2 cellular contexts compared by ENCODE assay signal in the genomic region with DNA sequence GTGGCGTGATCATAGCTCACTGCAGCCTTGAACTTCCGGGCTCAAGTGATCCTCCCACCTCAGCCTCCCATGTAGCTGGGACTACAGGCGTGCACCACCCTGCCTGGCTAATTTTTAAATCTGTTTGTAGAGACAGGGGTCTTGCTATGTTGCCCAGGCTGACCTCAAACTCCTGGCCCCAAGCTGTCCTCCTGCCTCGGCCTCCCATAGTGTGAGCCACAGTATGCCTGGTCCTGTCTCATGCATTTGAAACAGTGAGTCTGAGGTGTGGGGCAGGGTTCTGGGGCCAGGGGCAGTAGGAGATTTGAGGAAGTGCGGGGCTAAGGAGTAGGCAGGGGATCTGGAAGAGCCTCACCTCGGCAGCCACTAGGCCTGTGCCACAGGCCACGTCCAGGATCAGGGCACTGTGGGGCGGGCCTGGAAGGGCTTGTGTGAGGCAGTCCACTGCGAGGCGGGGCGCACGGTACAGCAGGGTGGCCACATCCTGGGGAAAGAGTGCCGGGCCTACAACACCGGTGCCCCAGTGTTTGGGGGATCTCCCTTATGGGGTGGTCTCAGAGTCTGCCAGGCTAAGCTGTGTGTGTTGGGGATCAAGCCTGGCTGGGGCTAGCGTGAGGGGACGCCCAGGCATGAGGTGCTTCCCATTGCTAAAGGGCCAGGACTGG.
TF ChIP-seq lines count a peak whose summit lies in the region.

No MANE protein-coding gene starts in this region.

TF ChIP-seq in SK-N-SH, 30 proteins besides CTCF, POLR2A, EP300 and RAD21:
- TF ChIP-seq FOSL2 (IDR thresholded peaks at IDR 0.05; ENCODE audit: borderline replicate concordance, low read depth) (no peak), SMC3 (IDR thresholded peaks at IDR 0.05; ENCODE audit: low read depth, low read length) (no peak), RFX5 (IDR thresholded peaks at IDR 0.05; ENCODE audit: low read length) (no peak), YY1 (IDR thresholded peaks at IDR 0.05; ENCODE audit: low read depth) (no peak), MXI1 (IDR thresholded peaks at IDR 0.05; ENCODE audit: low read depth, low read length) (no peak), NFIC (IDR thresholded peaks at IDR 0.05; ENCODE audit: borderline replicate concordance) (no peak), TCF12 (IDR thresholded peaks at IDR 0.05) (no peak), MEF2A (IDR thresholded peaks at IDR 0.05; ENCODE audit: borderline replicate concordance, low read depth) (no peak), POLR2AphosphoS5 (IDR thresholded peaks at IDR 0.05; ENCODE audit: low read depth, low read length) (no peak), JUND (IDR thresholded peaks at IDR 0.05) (no peak), GATA2 (CRISPR knock-in tag; IDR thresholded peaks at IDR 0.05) (no peak), SIN3A (IDR thresholded peaks at IDR 0.05; ENCODE audit: borderline replicate concordance, low read depth, low read length) (no peak), TAF1 (IDR thresholded peaks at IDR 0.05; ENCODE audit: borderline replicate concordance, low read depth, low read length) (no peak)
- TF ChIP-seq, protein P1, sequence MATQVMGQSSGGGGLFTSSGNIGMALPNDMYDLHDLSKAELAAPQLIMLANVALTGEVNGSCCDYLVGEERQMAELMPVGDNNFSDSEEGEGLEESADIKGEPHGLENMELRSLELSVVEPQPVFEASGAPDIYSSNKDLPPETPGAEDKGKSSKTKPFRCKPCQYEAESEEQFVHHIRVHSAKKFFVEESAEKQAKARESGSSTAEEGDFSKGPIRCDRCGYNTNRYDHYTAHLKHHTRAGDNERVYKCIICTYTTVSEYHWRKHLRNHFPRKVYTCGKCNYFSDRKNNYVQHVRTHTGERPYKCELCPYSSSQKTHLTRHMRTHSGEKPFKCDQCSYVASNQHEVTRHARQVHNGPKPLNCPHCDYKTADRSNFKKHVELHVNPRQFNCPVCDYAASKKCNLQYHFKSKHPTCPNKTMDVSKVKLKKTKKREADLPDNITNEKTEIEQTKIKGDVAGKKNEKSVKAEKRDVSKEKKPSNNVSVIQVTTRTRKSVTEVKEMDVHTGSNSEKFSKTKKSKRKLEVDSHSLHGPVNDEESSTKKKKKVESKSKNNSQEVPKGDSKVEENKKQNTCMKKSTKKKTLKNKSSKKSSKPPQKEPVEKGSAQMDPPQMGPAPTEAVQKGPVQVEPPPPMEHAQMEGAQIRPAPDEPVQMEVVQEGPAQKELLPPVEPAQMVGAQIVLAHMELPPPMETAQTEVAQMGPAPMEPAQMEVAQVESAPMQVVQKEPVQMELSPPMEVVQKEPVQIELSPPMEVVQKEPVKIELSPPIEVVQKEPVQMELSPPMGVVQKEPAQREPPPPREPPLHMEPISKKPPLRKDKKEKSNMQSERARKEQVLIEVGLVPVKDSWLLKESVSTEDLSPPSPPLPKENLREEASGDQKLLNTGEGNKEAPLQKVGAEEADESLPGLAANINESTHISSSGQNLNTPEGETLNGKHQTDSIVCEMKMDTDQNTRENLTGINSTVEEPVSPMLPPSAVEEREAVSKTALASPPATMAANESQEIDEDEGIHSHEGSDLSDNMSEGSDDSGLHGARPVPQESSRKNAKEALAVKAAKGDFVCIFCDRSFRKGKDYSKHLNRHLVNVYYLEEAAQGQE (IDR thresholded peaks at IDR 0.05; ENCODE audit: low read depth, low read length), result no peak
- TF ChIP-seq, protein P2, sequence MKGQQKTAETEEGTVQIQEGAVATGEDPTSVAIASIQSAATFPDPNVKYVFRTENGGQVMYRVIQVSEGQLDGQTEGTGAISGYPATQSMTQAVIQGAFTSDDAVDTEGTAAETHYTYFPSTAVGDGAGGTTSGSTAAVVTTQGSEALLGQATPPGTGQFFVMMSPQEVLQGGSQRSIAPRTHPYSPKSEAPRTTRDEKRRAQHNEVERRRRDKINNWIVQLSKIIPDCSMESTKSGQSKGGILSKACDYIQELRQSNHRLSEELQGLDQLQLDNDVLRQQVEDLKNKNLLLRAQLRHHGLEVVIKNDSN (IDR thresholded peaks at IDR 0.05; ENCODE audit: borderline replicate concordance, low read depth), result no peak
- TF ChIP-seq, protein P3, sequence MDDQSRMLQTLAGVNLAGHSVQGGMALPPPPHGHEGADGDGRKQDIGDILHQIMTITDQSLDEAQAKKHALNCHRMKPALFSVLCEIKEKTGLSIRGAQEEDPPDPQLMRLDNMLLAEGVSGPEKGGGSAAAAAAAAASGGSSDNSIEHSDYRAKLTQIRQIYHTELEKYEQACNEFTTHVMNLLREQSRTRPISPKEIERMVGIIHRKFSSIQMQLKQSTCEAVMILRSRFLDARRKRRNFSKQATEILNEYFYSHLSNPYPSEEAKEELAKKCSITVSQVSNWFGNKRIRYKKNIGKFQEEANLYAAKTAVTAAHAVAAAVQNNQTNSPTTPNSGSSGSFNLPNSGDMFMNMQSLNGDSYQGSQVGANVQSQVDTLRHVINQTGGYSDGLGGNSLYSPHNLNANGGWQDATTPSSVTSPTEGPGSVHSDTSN (IDR thresholded peaks at IDR 0.05), result no peak
- TF ChIP-seq, protein P4, sequence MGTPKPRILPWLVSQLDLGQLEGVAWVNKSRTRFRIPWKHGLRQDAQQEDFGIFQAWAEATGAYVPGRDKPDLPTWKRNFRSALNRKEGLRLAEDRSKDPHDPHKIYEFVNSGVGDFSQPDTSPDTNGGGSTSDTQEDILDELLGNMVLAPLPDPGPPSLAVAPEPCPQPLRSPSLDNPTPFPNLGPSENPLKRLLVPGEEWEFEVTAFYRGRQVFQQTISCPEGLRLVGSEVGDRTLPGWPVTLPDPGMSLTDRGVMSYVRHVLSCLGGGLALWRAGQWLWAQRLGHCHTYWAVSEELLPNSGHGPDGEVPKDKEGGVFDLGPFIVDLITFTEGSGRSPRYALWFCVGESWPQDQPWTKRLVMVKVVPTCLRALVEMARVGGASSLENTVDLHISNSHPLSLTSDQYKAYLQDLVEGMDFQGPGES (IDR thresholded peaks at IDR 0.05; ENCODE audit: low read depth, low read length), result no peak
- TF ChIP-seq, protein P5, sequence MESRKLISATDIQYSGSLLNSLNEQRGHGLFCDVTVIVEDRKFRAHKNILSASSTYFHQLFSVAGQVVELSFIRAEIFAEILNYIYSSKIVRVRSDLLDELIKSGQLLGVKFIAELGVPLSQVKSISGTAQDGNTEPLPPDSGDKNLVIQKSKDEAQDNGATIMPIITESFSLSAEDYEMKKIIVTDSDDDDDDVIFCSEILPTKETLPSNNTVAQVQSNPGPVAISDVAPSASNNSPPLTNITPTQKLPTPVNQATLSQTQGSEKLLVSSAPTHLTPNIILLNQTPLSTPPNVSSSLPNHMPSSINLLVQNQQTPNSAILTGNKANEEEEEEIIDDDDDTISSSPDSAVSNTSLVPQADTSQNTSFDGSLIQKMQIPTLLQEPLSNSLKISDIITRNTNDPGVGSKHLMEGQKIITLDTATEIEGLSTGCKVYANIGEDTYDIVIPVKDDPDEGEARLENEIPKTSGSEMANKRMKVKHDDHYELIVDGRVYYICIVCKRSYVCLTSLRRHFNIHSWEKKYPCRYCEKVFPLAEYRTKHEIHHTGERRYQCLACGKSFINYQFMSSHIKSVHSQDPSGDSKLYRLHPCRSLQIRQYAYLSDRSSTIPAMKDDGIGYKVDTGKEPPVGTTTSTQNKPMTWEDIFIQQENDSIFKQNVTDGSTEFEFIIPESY (IDR thresholded peaks at IDR 0.05; ENCODE audit: borderline replicate concordance, low read depth), result no peak

TF ChIP-seq in SK-N-SH treated with all-trans-retinoic acid at 6 μM for 48 hours, 23 proteins besides CTCF, POLR2A, EP300 and RAD21:
- TF ChIP-seq, protein P6, sequence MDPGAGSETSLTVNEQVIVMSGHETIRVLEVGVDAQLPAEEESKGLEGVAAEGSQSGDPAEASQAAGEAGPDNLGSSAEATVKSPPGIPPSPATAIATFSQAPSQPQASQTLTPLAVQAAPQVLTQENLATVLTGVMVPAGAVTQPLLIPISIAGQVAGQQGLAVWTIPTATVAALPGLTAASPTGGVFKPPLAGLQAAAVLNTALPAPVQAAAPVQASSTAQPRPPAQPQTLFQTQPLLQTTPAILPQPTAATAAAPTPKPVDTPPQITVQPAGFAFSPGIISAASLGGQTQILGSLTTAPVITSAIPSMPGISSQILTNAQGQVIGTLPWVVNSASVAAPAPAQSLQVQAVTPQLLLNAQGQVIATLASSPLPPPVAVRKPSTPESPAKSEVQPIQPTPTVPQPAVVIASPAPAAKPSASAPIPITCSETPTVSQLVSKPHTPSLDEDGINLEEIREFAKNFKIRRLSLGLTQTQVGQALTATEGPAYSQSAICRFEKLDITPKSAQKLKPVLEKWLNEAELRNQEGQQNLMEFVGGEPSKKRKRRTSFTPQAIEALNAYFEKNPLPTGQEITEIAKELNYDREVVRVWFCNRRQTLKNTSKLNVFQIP (CRISPR knock-in tag; IDR thresholded peaks at IDR 0.05; ENCODE audit: borderline replicate concordance, low read depth), result no peak
- TF ChIP-seq, protein P7, sequence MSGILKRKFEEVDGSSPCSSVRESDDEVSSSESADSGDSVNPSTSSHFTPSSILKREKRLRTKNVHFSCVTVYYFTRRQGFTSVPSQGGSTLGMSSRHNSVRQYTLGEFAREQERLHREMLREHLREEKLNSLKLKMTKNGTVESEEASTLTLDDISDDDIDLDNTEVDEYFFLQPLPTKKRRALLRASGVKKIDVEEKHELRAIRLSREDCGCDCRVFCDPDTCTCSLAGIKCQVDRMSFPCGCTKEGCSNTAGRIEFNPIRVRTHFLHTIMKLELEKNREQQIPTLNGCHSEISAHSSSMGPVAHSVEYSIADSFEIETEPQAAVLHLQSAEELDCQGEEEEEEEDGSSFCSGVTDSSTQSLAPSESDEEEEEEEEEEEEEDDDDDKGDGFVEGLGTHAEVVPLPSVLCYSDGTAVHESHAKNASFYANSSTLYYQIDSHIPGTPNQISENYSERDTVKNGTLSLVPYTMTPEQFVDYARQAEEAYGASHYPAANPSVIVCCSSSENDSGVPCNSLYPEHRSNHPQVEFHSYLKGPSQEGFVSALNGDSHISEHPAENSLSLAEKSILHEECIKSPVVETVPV (CRISPR knock-in tag; IDR thresholded peaks at IDR 0.05), result no peak
- TF ChIP-seq, protein P8, sequence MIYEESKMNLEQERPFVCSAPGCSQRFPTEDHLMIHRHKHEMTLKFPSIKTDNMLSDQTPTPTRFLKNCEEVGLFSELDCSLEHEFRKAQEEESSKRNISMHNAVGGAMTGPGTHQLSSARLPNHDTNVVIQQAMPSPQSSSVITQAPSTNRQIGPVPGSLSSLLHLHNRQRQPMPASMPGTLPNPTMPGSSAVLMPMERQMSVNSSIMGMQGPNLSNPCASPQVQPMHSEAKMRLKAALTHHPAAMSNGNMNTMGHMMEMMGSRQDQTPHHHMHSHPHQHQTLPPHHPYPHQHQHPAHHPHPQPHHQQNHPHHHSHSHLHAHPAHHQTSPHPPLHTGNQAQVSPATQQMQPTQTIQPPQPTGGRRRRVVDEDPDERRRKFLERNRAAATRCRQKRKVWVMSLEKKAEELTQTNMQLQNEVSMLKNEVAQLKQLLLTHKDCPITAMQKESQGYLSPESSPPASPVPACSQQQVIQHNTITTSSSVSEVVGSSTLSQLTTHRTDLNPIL (CRISPR knock-in tag; IDR thresholded peaks at IDR 0.05; ENCODE audit: low read depth), result no peak
- TF ChIP-seq BACH2 (CRISPR knock-in tag; IDR thresholded peaks at IDR 0.05; ENCODE audit: borderline replicate concordance) (no peak), ZC3H10 (CRISPR knock-in tag; IDR thresholded peaks at IDR 0.05) (no peak), ARNTL (CRISPR knock-in tag; IDR thresholded peaks at IDR 0.05; ENCODE audit: borderline replicate concordance, low read depth) (no peak), ZNF8 (CRISPR knock-in tag; IDR thresholded peaks at IDR 0.05) (no peak)
- TF ChIP-seq, protein P9, sequence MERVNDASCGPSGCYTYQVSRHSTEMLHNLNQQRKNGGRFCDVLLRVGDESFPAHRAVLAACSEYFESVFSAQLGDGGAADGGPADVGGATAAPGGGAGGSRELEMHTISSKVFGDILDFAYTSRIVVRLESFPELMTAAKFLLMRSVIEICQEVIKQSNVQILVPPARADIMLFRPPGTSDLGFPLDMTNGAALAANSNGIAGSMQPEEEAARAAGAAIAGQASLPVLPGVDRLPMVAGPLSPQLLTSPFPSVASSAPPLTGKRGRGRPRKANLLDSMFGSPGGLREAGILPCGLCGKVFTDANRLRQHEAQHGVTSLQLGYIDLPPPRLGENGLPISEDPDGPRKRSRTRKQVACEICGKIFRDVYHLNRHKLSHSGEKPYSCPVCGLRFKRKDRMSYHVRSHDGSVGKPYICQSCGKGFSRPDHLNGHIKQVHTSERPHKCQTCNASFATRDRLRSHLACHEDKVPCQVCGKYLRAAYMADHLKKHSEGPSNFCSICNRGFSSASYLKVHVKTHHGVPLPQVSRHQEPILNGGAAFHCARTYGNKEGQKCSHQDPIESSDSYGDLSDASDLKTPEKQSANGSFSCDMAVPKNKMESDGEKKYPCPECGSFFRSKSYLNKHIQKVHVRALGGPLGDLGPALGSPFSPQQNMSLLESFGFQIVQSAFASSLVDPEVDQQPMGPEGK (CRISPR knock-in tag; IDR thresholded peaks at IDR 0.05; ENCODE audit: borderline replicate concordance), result no peak
TF ChIP-seq in SK-N-SH treated with all-trans-retinoic acid at 6 μM for 48 hours: peak in this region for 0.
